In the genomic region with DNA sequence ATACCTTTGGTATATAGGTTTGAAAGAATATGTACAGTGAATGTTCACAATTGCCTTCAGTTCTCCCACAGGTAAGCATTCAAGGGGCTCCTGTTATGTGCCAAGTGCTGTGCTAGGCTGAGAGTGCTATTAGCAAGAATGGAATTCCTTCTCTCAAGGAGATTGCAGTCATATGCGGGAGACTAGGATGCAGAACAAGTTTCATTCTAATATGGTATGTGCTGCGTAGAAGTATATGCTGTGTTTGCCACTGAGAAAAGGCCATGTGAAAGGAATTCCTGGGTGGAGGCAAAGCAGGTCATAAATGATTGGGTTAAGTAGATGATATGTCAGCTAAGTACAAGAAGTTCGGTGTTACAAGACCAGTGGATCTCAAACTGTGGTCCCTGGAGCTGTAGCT, we compare ENCODE assay signal across 23 cellular contexts.
"Had no signal": no experiment of that assay in that cellular context is flagged by ENCODE, and none has a peak within 500 bp of the region (broad histone marks: within the 10 kb centered on the region; RNA-seq: fewer than 3 reads in every experiment).

No MANE protein-coding gene starts in this region.

- H3K36me3 ChIP-seq: colonic mucosa, esophagus muscularis mucosa, esophagus squamous epithelium, gastrocnemius medialis, gastroesophageal sphincter, heart left ventricle, heart right ventricle had no signal

- H3K27ac ChIP-seq: colonic mucosa, coronary artery, dorsolateral prefrontal cortex, epithelial cell of prostate, esophagus muscularis mucosa, esophagus squamous epithelium, foreskin keratinocyte, gastrocnemius medialis, gastroesophageal sphincter, heart left ventricle, heart right ventricle had no signal

- H3K4me3 ChIP-seq: colonic mucosa, coronary artery, dorsolateral prefrontal cortex, esophagus muscularis mucosa, esophagus squamous epithelium, gastrocnemius medialis, gastroesophageal sphincter, heart left ventricle, heart right ventricle had no signal

- H3K27me3 ChIP-seq: colonic mucosa, dorsolateral prefrontal cortex, esophagus muscularis mucosa, esophagus squamous epithelium, foreskin keratinocyte, gastrocnemius medialis, gastroesophageal sphincter, heart left ventricle, heart right ventricle had no signal

- H3K9me3 ChIP-seq: colonic mucosa, esophagus muscularis mucosa, esophagus squamous epithelium, gastrocnemius medialis, gastroesophageal sphincter, heart left ventricle, heart right ventricle had no signal

- DNase-seq: colonic mucosa; cortex of kidney; dermis blood vessel endothelial cell; dorsolateral prefrontal cortex; effector CD4-positive, alpha-beta T cell; effector CD8-positive, alpha-beta T cell; effector memory CD4-positive, alpha-beta T cell; effector memory CD8-positive, alpha-beta T cell; endodermal cell; erythroblast; esophagus squamous epithelium; foreskin fibroblast; foreskin keratinocyte; foreskin melanocyte; gastrocnemius medialis; glutamatergic neuron; head of caudate nucleus; heart left ventricle; heart right ventricle had no signal

- H3K4me1 ChIP-seq: colonic mucosa, foreskin keratinocyte, gastrocnemius medialis had no signal
